In genomic region chr12:124681779-124682391, GRCh38 we compare ENCODE assay signal across 9 cellular contexts.
DNase-seq lines count a peak whose midpoint lies in the region; ATAC-seq and TF ChIP-seq lines count a peak whose summit lies in the region.
"Had no signal": no experiment of that assay in that cellular context is flagged by ENCODE, and none has a peak within 500 bp of the region (broad histone marks: within the 10 kb centered on the region; RNA-seq: fewer than 3 reads in every experiment).

No MANE protein-coding gene starts in this region.

- peaks cover 3% of the 10 kb centered on the region for H3K27me3 Mint-ChIP-seq in activated naive CD8-positive, alpha-beta T cell treated with anti-CD3 and anti-CD28 coated beads, Interleukin-2, amount 10 ng/mL, durations not matched to agents 7 days and 5 days
- peaks cover 7% of the 10 kb centered on the region for H3K27me3 Mint-ChIP-seq in activated naive CD8-positive, alpha-beta T cell treated with anti-CD3 and anti-CD28 coated beads for 36 hours
- H3K27me3 Mint-ChIP-seq in endodermal cell (ENCODE audit: insufficient read depth): no peaks in the 10 kb centered on the region
- peaks cover 16% of the 10 kb centered on the region for H3K27me3 Mint-ChIP-seq in stimulated activated naive CD8-positive, alpha-beta T cell treated with anti-CD3 and anti-CD28 coated beads, Interleukin-15, amount 100 ng/mL, for 72 hours
- H3K27me3 Mint-ChIP-seq: activated naive CD4-positive, alpha-beta T cell treated with anti-CD3 and anti-CD28 coated beads, Interleukin-2, amount 50 U/mL, for 24 hours had no signal

- POLR2A ChIA-PET in activated naive CD8-positive, alpha-beta T cell treated with anti-CD3 and anti-CD28 coated beads, Interleukin-2, amount 10 ng/mL, durations not matched to agents 7 days and 5 days (lab: Charles Lee): no interaction called here

- peaks cover 11% of the 10 kb centered on the region for H3K4me1 Mint-ChIP-seq in activated naive CD8-positive, alpha-beta T cell treated with anti-CD3 and anti-CD28 coated beads, Interleukin-2, amount 10 ng/mL, durations not matched to agents 7 days and 5 days
- peaks cover 18% of the 10 kb centered on the region for H3K4me1 Mint-ChIP-seq in activated naive CD8-positive, alpha-beta T cell treated with anti-CD3 and anti-CD28 coated beads for 36 hours
- H3K4me1 Mint-ChIP-seq in endodermal cell: peaks cover 30% of the 10 kb centered on the region
- H3K4me1 Mint-ChIP-seq in stimulated activated naive CD8-positive, alpha-beta T cell treated with anti-CD3 and anti-CD28 coated beads, Interleukin-15, amount 100 ng/mL, for 72 hours: peaks cover 55% of the 10 kb centered on the region

- H3K27me3 ChIP-seq in endodermal cell (ENCODE audit: control insufficient read depth, insufficient read depth, low read length, poor library complexity, severe bottlenecking): no peaks in the 10 kb centered on the region
- no peaks in the 10 kb centered on the region for H3K27me3 ChIP-seq in muscle layer of colon (ENCODE audit: control insufficient read depth in 1 of 2, insufficient read depth in 2 of 2, low read length in 2 of 2)

- H3K36me3 ChIP-seq in endodermal cell (ENCODE audit: control insufficient read depth, insufficient read depth, low read length): no peaks in the 10 kb centered on the region
- H3K36me3 ChIP-seq in muscle layer of colon (ENCODE audit: insufficient read depth, low read length): no peaks in the 10 kb centered on the region

- 81 to 85% methylated on average over 13 to 16 of the region's 16 CpGs for WGBS in endodermal cell (ENCODE audit: insufficient coverage in 1 of 2, insufficient read length in 1 of 2), 2 experiments

- no peak overlapping the region for H3K4me3 ChIP-seq in endodermal cell (ENCODE audit: low read length)
- H3K4me3 ChIP-seq in muscle layer of colon (ENCODE audit: low read depth in 1 of 2, low read length in 2 of 2): peak overlapping the region in 1 of 2 donors; percentile 17

- no peaks in the 10 kb centered on the region for H3K9me3 Mint-ChIP-seq in activated naive CD8-positive, alpha-beta T cell treated with anti-CD3 and anti-CD28 coated beads, Interleukin-2, amount 10 ng/mL, durations not matched to agents 7 days and 5 days
- H3K9me3 Mint-ChIP-seq in activated naive CD8-positive, alpha-beta T cell treated with anti-CD3 and anti-CD28 coated beads for 36 hours: no peaks in the 10 kb centered on the region
- no peaks in the 10 kb centered on the region for H3K9me3 Mint-ChIP-seq in endodermal cell
- no peaks in the 10 kb centered on the region for H3K9me3 Mint-ChIP-seq in stimulated activated naive CD8-positive, alpha-beta T cell treated with anti-CD3 and anti-CD28 coated beads, Interleukin-15, amount 100 ng/mL, for 72 hours
- H3K9me3 Mint-ChIP-seq: activated naive CD4-positive, alpha-beta T cell treated with anti-CD3 and anti-CD28 coated beads, Interleukin-2, amount 50 U/mL, for 24 hours had no signal

- peak overlapping the region; percentile 59 for H3K27ac Mint-ChIP-seq in activated naive CD8-positive, alpha-beta T cell treated with anti-CD3 and anti-CD28 coated beads, Interleukin-2, amount 10 ng/mL, durations not matched to agents 7 days and 5 days
- no peak overlapping the region for H3K27ac Mint-ChIP-seq in activated naive CD8-positive, alpha-beta T cell treated with anti-CD3 and anti-CD28 coated beads for 36 hours
- peak overlapping the region; percentile 74 for H3K27ac Mint-ChIP-seq in endodermal cell
- no peak overlapping the region for H3K27ac Mint-ChIP-seq in stimulated activated naive CD8-positive, alpha-beta T cell treated with anti-CD3 and anti-CD28 coated beads, Interleukin-15, amount 100 ng/mL, for 72 hours
- H3K27ac Mint-ChIP-seq: activated naive CD4-positive, alpha-beta T cell treated with anti-CD3 and anti-CD28 coated beads, Interleukin-2, amount 50 U/mL, for 24 hours had no signal

- no peaks in the 10 kb centered on the region for H3K9me3 ChIP-seq in endodermal cell (ENCODE audit: control insufficient read depth, low read length)
- H3K9me3 ChIP-seq in muscle layer of colon (ENCODE audit: low read length): no peaks in the 10 kb centered on the region

- TF ChIP-seq CTCF in endodermal cell (conservative IDR thresholded peaks at IDR 0.05): no peak

- H3K9ac ChIP-seq in endodermal cell (ENCODE audit: extremely low read depth, low read length, poor library complexity, severe bottlenecking) (no peak overlapping the region), muscle layer of colon (ENCODE audit: low read length) (no peak overlapping the region)

- DNase-seq in activated naive CD8-positive, alpha-beta T cell treated with anti-CD3 and anti-CD28 coated beads, Interleukin-2, amount 10 ng/mL, durations not matched to agents 7 days and 5 days: no peak
- DNase-seq in activated naive CD8-positive, alpha-beta T cell treated with anti-CD3 and anti-CD28 coated beads for 36 hours: no peak
- DNase-seq in endodermal cell (peak; percentile 71), SW 1271 (lab: John Stamatoyannopoulos, UW) (no peak), SHP77 treated with DMSO at 0.1 percent for 48 hours (lab: John Stamatoyannopoulos, UW) (no peak)
- no peak for DNase-seq in stimulated activated naive CD8-positive, alpha-beta T cell treated with anti-CD3 and anti-CD28 coated beads, Interleukin-15, amount 100 ng/mL, for 72 hours

- no peaks in the 10 kb centered on the region for H3K36me3 Mint-ChIP-seq in activated naive CD8-positive, alpha-beta T cell treated with anti-CD3 and anti-CD28 coated beads, Interleukin-2, amount 10 ng/mL, durations not matched to agents 7 days and 5 days
- no peaks in the 10 kb centered on the region for H3K36me3 Mint-ChIP-seq in activated naive CD8-positive, alpha-beta T cell treated with anti-CD3 and anti-CD28 coated beads for 36 hours
- H3K36me3 Mint-ChIP-seq in endodermal cell (ENCODE audit: low read depth): no peaks in the 10 kb centered on the region
- H3K36me3 Mint-ChIP-seq: activated naive CD4-positive, alpha-beta T cell treated with anti-CD3 and anti-CD28 coated beads, Interleukin-2, amount 50 U/mL, for 24 hours had no signal

- H3K4me1 ChIP-seq in endodermal cell (ENCODE audit: control insufficient read depth, insufficient read depth, low read length): peaks cover 8% of the 10 kb centered on the region
- H3K4me1 ChIP-seq in muscle layer of colon (ENCODE audit: insufficient read depth, low read length): peaks cover 64% of the 10 kb centered on the region

- no peak overlapping the region for H3K4me3 Mint-ChIP-seq in activated naive CD8-positive, alpha-beta T cell treated with anti-CD3 and anti-CD28 coated beads, Interleukin-2, amount 10 ng/mL, durations not matched to agents 7 days and 5 days
- no peak overlapping the region for H3K4me3 Mint-ChIP-seq in activated naive CD8-positive, alpha-beta T cell treated with anti-CD3 and anti-CD28 coated beads for 36 hours
- H3K4me3 Mint-ChIP-seq in endodermal cell: no peak overlapping the region
- no peak overlapping the region for H3K4me3 Mint-ChIP-seq in stimulated activated naive CD8-positive, alpha-beta T cell treated with anti-CD3 and anti-CD28 coated beads, Interleukin-15, amount 100 ng/mL, for 72 hours
- H3K4me3 Mint-ChIP-seq: activated naive CD4-positive, alpha-beta T cell treated with anti-CD3 and anti-CD28 coated beads, Interleukin-2, amount 50 U/mL, for 24 hours had no signal

- ATAC-seq in activated naive CD8-positive, alpha-beta T cell treated with anti-CD3 and anti-CD28 coated beads, Interleukin-2, amount 10 ng/mL, durations not matched to agents 7 days and 5 days (ENCODE audit: low read depth): no peak
- no peak for ATAC-seq in stimulated activated naive CD8-positive, alpha-beta T cell treated with anti-CD3 and anti-CD28 coated beads, Interleukin-15, amount 100 ng/mL, for 72 hours
- ATAC-seq in HG03342 (IDR thresholded peaks at IDR 0.05; ENCODE audit: unreplicated experiment): no peak

- peak overlapping the region; percentile 44 for H3K27ac ChIP-seq in endodermal cell (ENCODE audit: low read depth, low read length)
- H3K27ac ChIP-seq in muscle layer of colon (ENCODE audit: low read depth, low read length): peak overlapping the region; percentile 53

Comparison
In these comparisons a context has a peak if more than half of its experiments do, and no peak if none do; other contexts are left out.
1. H3K27ac Mint-ChIP-seq: peak in activated naive CD8-positive, alpha-beta T cell treated with anti-CD3 and anti-CD28 coated beads, Interleukin-2, amount 10 ng/mL, durations not matched to agents 7 days and 5 days (single experiment) and endodermal cell (single experiment); none in activated naive CD8-positive, alpha-beta T cell treated with anti-CD3 and anti-CD28 coated beads for 36 hours (single experiment) and stimulated activated naive CD8-positive, alpha-beta T cell treated with anti-CD3 and anti-CD28 coated beads, Interleukin-15, amount 100 ng/mL, for 72 hours (0 of 2).